ENCODE assay signal across 8 cellular contexts in the genomic region with DNA sequence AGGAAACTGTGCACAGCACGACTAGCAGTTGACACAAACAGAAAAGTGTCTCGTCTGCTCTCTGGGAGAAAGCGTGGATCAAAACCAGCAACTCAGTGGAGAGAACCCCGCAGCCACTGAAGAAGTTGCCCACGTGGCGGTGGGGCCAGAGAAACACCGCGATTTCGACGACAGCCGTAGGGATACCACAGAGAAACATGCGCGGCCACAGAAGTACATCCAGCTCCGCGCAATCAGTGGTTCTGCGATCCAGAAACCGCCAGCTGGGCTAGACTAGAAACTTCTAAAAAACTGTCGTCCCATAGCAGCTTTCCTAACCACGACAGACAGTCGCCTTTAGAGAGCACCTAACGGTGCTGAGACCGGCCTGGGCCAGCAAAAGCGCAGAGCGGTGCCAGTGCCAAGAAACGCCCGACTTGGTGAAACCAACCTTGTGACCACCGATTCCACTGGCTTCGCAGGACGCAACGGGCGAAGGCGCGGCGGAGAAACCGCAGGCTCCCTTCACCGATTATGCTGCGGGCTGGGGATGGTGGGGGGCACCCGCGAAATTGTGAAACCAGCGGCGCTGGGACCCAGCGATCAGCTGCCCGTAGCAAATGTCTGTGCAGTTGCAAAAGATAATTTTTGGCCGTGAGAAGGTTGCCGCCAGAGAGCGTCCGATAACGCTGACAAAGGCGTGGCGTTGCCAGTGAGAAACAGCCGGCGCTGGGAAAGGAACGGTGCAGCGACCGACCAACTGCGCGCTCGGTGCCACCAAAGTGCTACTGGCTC. TPM values are rescaled to one million over a fixed set of nuclear protein-coding genes. Genes with fewer than 3 reads are reported as not detected.
DNase-seq lines count a peak whose midpoint lies in the region; ATAC-seq, FAIRE-seq and TF ChIP-seq lines count a peak whose summit lies in the region.

No MANE protein-coding gene starts in this region.

- H3K27me3 ChIP-seq in astrocyte (ENCODE audit: insufficient read depth, low read length) (no peaks in the 10 kb centered on the region), iPS-15b (ENCODE audit: control insufficient read depth, insufficient read depth, low read length) (peaks cover 94% of the 10 kb centered on the region), skeletal muscle satellite cell (ENCODE audit: control insufficient read depth, insufficient read depth, low read length) (no peaks in the 10 kb centered on the region)

- peaks cover 5% of the 10 kb centered on the region for H3K9me3 Mint-ChIP-seq in astrocyte (ENCODE audit: unreplicated experiment)

- H3K4me3 ChIP-seq in astrocyte (ENCODE audit: insufficient read depth, low read depth, low read length) (peak overlapping the region; percentile 74), iPS-15b (ENCODE audit: low read depth, low read length) (peak overlapping the region; percentile 51), skeletal muscle satellite cell (ENCODE audit: low read length) (peak overlapping the region; percentile 84)

- peak overlapping the region; percentile 78 for H2AFZ ChIP-seq in astrocyte (ENCODE audit: low read depth, low read length)

- peak; percentile 57 for DNase-seq in NCI-H1105 (lab: John Stamatoyannopoulos, UW)
- peak; percentile 53 for DNase-seq in T follicular helper cell (ENCODE audit: low read depth)
- DNase-seq in astrocyte (ENCODE audit: low read depth) = peak; percentile 75
- no peak for DNase-seq in GM19240 (ENCODE audit: insufficient read length, low spot score)

- peak; percentile 15 for ATAC-seq in HG02571 (IDR thresholded peaks at IDR 0.05; ENCODE audit: unreplicated experiment)

- H3K27ac ChIP-seq in astrocyte (ENCODE audit: low read depth, low read length) = peak overlapping the region; percentile 94

- H3K4me1 ChIP-seq in astrocyte (ENCODE audit: insufficient read depth, low read length) = peaks cover 24% of the 10 kb centered on the region
- H3K4me1 ChIP-seq in iPS-15b (ENCODE audit: control insufficient read depth, insufficient read depth, low read length) = peaks cover 6% of the 10 kb centered on the region
- H3K4me1 ChIP-seq in skeletal muscle satellite cell (ENCODE audit: control insufficient read depth, insufficient read depth, low read length) = peaks cover 26% of the 10 kb centered on the region

- peaks cover 3% of the 10 kb centered on the region for H3K4me1 Mint-ChIP-seq in astrocyte (ENCODE audit: low read depth, unreplicated experiment)

- H3K4me3 Mint-ChIP-seq in astrocyte (ENCODE audit: unreplicated experiment) = peak overlapping the region; percentile 84

- no peaks in the 10 kb centered on the region for H3K36me3 ChIP-seq in astrocyte (ENCODE audit: insufficient read depth, low read length)
- H3K36me3 ChIP-seq in iPS-15b (ENCODE audit: control insufficient read depth, insufficient read depth, low read length) = no peaks in the 10 kb centered on the region
- H3K36me3 ChIP-seq in skeletal muscle satellite cell (ENCODE audit: insufficient read depth, low read length) = no peaks in the 10 kb centered on the region

- H3K9ac ChIP-seq in astrocyte (ENCODE audit: low read length) = peak overlapping the region; percentile 88
- no peak overlapping the region for H3K9ac ChIP-seq in iPS-15b (ENCODE audit: low read depth, low read length)
- peak overlapping the region; percentile 90 for H3K9ac ChIP-seq in skeletal muscle satellite cell (ENCODE audit: low read depth, low read length)

- H3K4me2 ChIP-seq in astrocyte (ENCODE audit: low read length) (peak overlapping the region; percentile 93), skeletal muscle satellite cell (ENCODE audit: low read length) (peak overlapping the region; percentile 93)

- peaks cover 2% of the 10 kb centered on the region for H3K36me3 Mint-ChIP-seq in astrocyte (ENCODE audit: low read depth, unreplicated experiment)

- peaks cover 12% of the 10 kb centered on the region for H4K20me1 ChIP-seq in astrocyte (ENCODE audit: insufficient read depth, low read length)

- H3K79me2 ChIP-seq in astrocyte (ENCODE audit: insufficient read depth, low read length) = peaks cover 74% of the 10 kb centered on the region

- H3K27me3 Mint-ChIP-seq in astrocyte (ENCODE audit: low read depth, unreplicated experiment) = peaks cover 35% of the 10 kb centered on the region

- FAIRE-seq in astrocyte (lab: Jason Lieb, UNC) = no peak

- H3K27ac Mint-ChIP-seq in astrocyte (ENCODE audit: unreplicated experiment) = peak overlapping the region; percentile 87

- H3K9me3 ChIP-seq in astrocyte (ENCODE audit: insufficient read depth, low read depth, low read length) (no peaks in the 10 kb centered on the region), iPS-15b (ENCODE audit: control insufficient read depth, insufficient read depth, low read length) (no peaks in the 10 kb centered on the region), skeletal muscle satellite cell (replicated peaks; ENCODE audit: low read length) (no peaks in the 10 kb centered on the region)

- TF ChIP-seq CTCF in GM12874 (IDR thresholded peaks at IDR 0.05; ENCODE audit: insufficient read depth, low read depth, low read length) (peak; percentile 39; the same call in 1 of the 2 replicates), astrocyte (IDR thresholded peaks at IDR 0.05; ENCODE audit: insufficient read depth, low read depth, low read length) (no peak)

RNA-seq across cellular contexts. Expression of gene ANXA2R, which starts 2.7 kb away (rescaled TPM):
- 0.50 and 0.77 TPM in 2 replicates for total RNA-seq in astrocyte
- total RNA-seq in skeletal muscle satellite cell (2012; rRNA removed) = 2.0 TPM in 2 replicates
